1 cellular context compared by ENCODE assay signal in the genomic region with DNA sequence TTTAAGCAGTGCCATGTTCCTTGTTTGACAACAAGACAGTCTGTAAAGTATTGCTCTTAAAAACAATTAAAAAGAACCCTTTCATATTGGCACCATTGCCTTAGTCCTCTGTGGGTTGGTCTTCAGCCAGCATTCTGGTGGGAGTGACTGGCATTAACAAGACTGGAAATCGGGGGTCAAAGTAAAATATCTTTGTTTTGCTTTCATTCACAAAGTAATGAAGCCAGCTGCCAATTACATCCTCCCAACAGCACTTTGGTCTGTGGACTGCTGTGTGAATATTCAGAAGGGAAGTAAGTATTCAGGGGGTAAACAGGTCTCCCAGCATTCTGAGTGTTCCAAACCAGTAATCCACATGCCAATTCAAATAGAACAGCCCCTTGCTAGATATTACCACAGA.
TF ChIP-seq lines count a peak whose summit lies in the region.

No MANE protein-coding gene starts in this region.

TF ChIP-seq in GM23338, 12 proteins besides CTCF, POLR2A, EP300 and RAD21 (continued from another document):
- TF ChIP-seq, protein P1, sequence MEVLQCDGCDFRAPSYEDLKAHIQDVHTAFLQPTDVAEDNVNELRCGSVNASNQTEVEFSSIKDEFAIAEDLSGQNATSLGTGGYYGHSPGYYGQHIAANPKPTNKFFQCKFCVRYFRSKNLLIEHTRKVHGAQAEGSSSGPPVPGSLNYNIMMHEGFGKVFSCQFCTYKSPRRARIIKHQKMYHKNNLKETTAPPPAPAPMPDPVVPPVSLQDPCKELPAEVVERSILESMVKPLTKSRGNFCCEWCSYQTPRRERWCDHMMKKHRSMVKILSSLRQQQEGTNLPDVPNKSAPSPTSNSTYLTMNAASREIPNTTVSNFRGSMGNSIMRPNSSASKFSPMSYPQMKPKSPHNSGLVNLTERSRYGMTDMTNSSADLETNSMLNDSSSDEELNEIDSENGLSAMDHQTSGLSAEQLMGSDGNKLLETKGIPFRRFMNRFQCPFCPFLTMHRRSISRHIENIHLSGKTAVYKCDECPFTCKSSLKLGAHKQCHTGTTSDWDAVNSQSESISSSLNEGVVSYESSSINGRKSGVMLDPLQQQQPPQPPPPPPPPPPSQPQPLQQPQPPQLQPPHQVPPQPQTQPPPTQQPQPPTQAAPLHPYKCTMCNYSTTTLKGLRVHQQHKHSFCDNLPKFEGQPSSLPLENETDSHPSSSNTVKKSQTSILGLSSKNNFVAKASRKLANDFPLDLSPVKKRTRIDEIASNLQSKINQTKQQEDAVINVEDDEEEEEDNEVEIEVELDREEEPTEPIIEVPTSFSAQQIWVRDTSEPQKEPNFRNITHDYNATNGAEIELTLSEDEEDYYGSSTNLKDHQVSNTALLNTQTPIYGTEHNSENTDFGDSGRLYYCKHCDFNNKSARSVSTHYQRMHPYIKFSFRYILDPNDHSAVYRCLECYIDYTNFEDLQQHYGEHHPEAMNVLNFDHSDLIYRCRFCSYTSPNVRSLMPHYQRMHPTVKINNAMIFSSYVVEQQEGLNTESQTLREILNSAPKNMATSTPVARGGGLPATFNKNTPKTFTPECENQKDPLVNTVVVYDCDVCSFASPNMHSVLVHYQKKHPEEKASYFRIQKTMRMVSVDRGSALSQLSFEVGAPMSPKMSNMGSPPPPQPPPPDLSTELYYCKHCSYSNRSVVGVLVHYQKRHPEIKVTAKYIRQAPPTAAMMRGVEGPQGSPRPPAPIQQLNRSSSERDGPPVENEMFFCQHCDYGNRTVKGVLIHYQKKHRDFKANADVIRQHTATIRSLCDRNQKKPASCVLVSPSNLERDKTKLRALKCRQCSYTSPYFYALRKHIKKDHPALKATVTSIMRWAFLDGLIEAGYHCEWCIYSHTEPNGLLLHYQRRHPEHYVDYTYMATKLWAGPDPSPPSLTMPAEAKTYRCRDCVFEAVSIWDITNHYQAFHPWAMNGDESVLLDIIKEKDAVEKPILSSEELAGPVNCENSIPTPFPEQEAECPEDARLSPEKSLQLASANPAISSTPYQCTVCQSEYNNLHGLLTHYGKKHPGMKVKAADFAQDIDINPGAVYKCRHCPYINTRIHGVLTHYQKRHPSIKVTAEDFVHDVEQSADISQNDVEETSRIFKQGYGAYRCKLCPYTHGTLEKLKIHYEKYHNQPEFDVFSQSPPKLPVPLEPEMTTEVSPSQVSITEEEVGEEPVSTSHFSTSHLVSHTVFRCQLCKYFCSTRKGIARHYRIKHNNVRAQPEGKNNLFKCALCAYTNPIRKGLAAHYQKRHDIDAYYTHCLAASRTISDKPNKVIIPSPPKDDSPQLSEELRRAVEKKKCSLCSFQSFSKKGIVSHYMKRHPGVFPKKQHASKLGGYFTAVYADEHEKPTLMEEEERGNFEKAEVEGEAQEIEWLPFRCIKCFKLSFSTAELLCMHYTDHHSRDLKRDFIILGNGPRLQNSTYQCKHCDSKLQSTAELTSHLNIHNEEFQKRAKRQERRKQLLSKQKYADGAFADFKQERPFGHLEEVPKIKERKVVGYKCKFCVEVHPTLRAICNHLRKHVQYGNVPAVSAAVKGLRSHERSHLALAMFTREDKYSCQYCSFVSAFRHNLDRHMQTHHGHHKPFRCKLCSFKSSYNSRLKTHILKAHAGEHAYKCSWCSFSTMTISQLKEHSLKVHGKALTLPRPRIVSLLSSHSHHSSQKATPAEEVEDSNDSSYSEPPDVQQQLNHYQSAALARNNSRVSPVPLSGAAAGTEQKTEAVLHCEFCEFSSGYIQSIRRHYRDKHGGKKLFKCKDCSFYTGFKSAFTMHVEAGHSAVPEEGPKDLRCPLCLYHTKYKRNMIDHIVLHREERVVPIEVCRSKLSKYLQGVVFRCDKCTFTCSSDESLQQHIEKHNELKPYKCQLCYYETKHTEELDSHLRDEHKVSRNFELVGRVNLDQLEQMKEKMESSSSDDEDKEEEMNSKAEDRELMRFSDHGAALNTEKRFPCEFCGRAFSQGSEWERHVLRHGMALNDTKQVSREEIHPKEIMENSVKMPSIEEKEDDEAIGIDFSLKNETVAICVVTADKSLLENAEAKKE (CRISPR knock-in tag; IDR thresholded peaks at IDR 0.05) = no peak
- TF ChIP-seq EZH2phosphoT487 (IDR thresholded peaks at IDR 0.05; ENCODE audit: unreplicated experiment) (no peak), STAT1 (IDR thresholded peaks at IDR 0.05; ENCODE audit: unreplicated experiment) (no peak), REST (IDR thresholded peaks at IDR 0.05; ENCODE audit: unreplicated experiment) (no peak), EZH2 (IDR thresholded peaks at IDR 0.05; ENCODE audit: low read depth, unreplicated experiment) (no peak), NANOG (IDR thresholded peaks at IDR 0.05; ENCODE audit: borderline replicate concordance) (no peak), POLR2AphosphoS5 (IDR thresholded peaks at IDR 0.05; ENCODE audit: low read depth) (no peak), CREB1 (CRISPR knock-in tag; IDR thresholded peaks at IDR 0.05; ENCODE audit: low read depth) (no peak), ZNF114 (CRISPR knock-in tag; IDR thresholded peaks at IDR 0.05) (no peak), ZNF331 (CRISPR knock-in tag; IDR thresholded peaks at IDR 0.05; ENCODE audit: low read depth) (no peak)
TF ChIP-seq in GM23338: peak in this region for 0.
